In genomic region chr1:21834666-21835065, GRCh38 we compare ENCODE assay signal across 39 cellular contexts. TPM values are rescaled to one million over a fixed set of nuclear protein-coding genes. Genes with fewer than 3 reads are reported as not detected.
"Had no signal": no experiment of that assay in that cellular context is flagged by ENCODE, and none has a peak within 500 bp of the region (broad histone marks: within the 10 kb centered on the region; RNA-seq: fewer than 3 reads in every experiment).

No MANE protein-coding gene starts in this region.

- H3K27ac Mint-ChIP-seq: activated CD4-positive, alpha-beta memory T cell treated with anti-CD3 and anti-CD28 coated beads for 36 hours; activated CD4-positive, alpha-beta T cell treated with anti-CD3 and anti-CD28 coated beads for 36 hours; activated CD4-positive, alpha-beta T cell treated with anti-CD3 and anti-CD28 coated beads, Interleukin-2, amount 10 ng/mL, durations not matched to agents 7 days and 5 days; activated naive CD4-positive, alpha-beta T cell treated with anti-CD3 and anti-CD28 coated beads for 36 hours; activated naive CD8-positive, alpha-beta T cell treated with anti-CD3 and anti-CD28 coated beads for 36 hours; activated T-cell treated with anti-CD3 and anti-CD28 coated beads, Interleukin-2, amount 50 U/mL, for 72 hours; activated T-helper 1 cell treated with anti-CD3 and anti-CD28 coated beads, Interleukin-12 subunit alpha, Interleukin-12 subunit beta, Interleukin-2, Interleukin-4 antibody, amounts not matched to agents 30 ng/mL and 10 ng/mL and 1 ng/mL, durations not matched to agents 14 hours and 24 hours and 36 hours; activated T-helper 17 cell treated with anti-CD3 and anti-CD28 coated beads, Interleukin-2, amount 50 U/mL, for 72 hours; T-helper 1 cell treated with Interleukin-12 subunit alpha and Interleukin-12 subunit beta and Interleukin-4 antibody, amounts not matched to agents 30 μg/mL and 1 μg/mL, for 36 hours; T-helper 2 cell treated with Interferon-gamma antibody and Interleukin-4, amounts not matched to agents 5 μg/mL and 100 μg/mL, for 36 hours had no signal

- H3K27me3 Mint-ChIP-seq: activated CD4-positive, alpha-beta memory T cell treated with anti-CD3 and anti-CD28 coated beads for 36 hours; activated CD4-positive, alpha-beta T cell treated with anti-CD3 and anti-CD28 coated beads for 36 hours; activated CD4-positive, alpha-beta T cell treated with anti-CD3 and anti-CD28 coated beads, Interleukin-2, amount 10 ng/mL, durations not matched to agents 7 days and 5 days; activated CD8-positive, alpha-beta T cell treated with anti-CD3 and anti-CD28 coated beads for 36 hours; activated naive CD8-positive, alpha-beta T cell treated with anti-CD3 and anti-CD28 coated beads for 36 hours; activated T-helper 17 cell treated with anti-CD3 and anti-CD28 coated beads, Interleukin-2, amount 50 U/mL, for 72 hours had no signal

- H3K4me3 ChIP-seq: adrenal gland, body of pancreas, breast epithelium had no signal

- H3K27me3 ChIP-seq: adrenal gland, body of pancreas, brain microvascular endothelial cell, breast epithelium had no signal

- H3K9me3 Mint-ChIP-seq: activated T-cell treated with anti-CD3 and anti-CD28 coated beads, Interleukin-2, amount 50 U/mL, for 72 hours had no signal

- H3K4me1 ChIP-seq: adrenal gland, body of pancreas, breast epithelium had no signal

- FAIRE-seq: astrocyte, TTC549 had no signal

- H3K9me3 ChIP-seq: adrenal gland, body of pancreas had no signal

- H3K4me3 Mint-ChIP-seq: activated CD4-positive, alpha-beta memory T cell treated with anti-CD3 and anti-CD28 coated beads for 36 hours; activated CD4-positive, alpha-beta T cell treated with anti-CD3 and anti-CD28 coated beads for 36 hours; activated CD4-positive, alpha-beta T cell treated with anti-CD3 and anti-CD28 coated beads, Interleukin-2, amount 10 ng/mL, durations not matched to agents 7 days and 5 days; activated CD8-positive, alpha-beta T cell treated with anti-CD3 and anti-CD28 coated beads for 36 hours; activated naive CD4-positive, alpha-beta T cell treated with anti-CD3 and anti-CD28 coated beads for 36 hours; activated naive CD8-positive, alpha-beta T cell treated with anti-CD3 and anti-CD28 coated beads for 36 hours; activated T-cell treated with anti-CD3 and anti-CD28 coated beads, Interleukin-2, amount 50 U/mL, for 4 hours; activated T-cell treated with anti-CD3 and anti-CD28 coated beads, Interleukin-2, amount 50 U/mL, for 72 hours; activated T-helper 1 cell treated with anti-CD3 and anti-CD28 coated beads, Interleukin-12 subunit alpha, Interleukin-12 subunit beta, Interleukin-2, Interleukin-4 antibody, amounts not matched to agents 30 ng/mL and 10 ng/mL and 1 ng/mL, durations not matched to agents 14 hours and 24 hours and 36 hours; activated T-helper 17 cell treated with anti-CD3 and anti-CD28 coated beads, Interleukin-2, amount 50 U/mL, for 72 hours; T-helper 1 cell treated with Interleukin-12 subunit alpha and Interleukin-12 subunit beta and Interleukin-4 antibody, amounts not matched to agents 30 μg/mL and 1 μg/mL, for 36 hours; T-helper 2 cell treated with Interferon-gamma antibody and Interleukin-4, amounts not matched to agents 5 μg/mL and 100 μg/mL, for 36 hours had no signal

- ATAC-seq: activated CD4-positive, alpha-beta T cell treated with anti-CD3 and anti-CD28 coated beads for 36 hours; activated CD4-positive, CD25-positive, alpha-beta regulatory T cell treated with anti-CD3 and anti-CD28 coated beads, Interleukin-2, amount 50 U/mL, for 24 hours; activated CD8-positive, alpha-beta T cell treated with anti-CD3 and anti-CD28 coated beads for 36 hours; activated naive CD4-positive, alpha-beta T cell treated with anti-CD3 and anti-CD28 coated beads, Interleukin-2, amount 50 U/mL, for 72 hours; activated T-cell treated with anti-CD3 and anti-CD28 coated beads, Interleukin-2, amount 50 U/mL, for 4 hours; activated T-cell treated with anti-CD3 and anti-CD28 coated beads, Interleukin-2, amount 50 U/mL, for 72 hours; activated T-helper 17 cell treated with anti-CD3 and anti-CD28 coated beads, Interleukin-2, amount 50 U/mL, for 72 hours; body of pancreas had no signal

- H3K27ac ChIP-seq: adrenal gland, body of pancreas, brain microvascular endothelial cell, breast epithelium, VCaP had no signal

- DNase-seq: activated CD4-positive, alpha-beta memory T cell treated with anti-CD3 and anti-CD28 coated beads for 36 hours; activated CD4-positive, alpha-beta T cell treated with anti-CD3 and anti-CD28 coated beads for 1 hour; activated CD4-positive, alpha-beta T cell treated with anti-CD3 and anti-CD28 coated beads for 36 hours; activated CD4-positive, alpha-beta T cell treated with anti-CD3 and anti-CD28 coated beads for 48 hours; activated CD4-positive, alpha-beta T cell treated with anti-CD3 and anti-CD28 coated beads, Interleukin-2, amount 10 ng/mL, durations not matched to agents 7 days and 5 days; activated CD4-positive, alpha-beta T cell treated with anti-CD3 and anti-CD28 coated beads, Interleukin-2, amount 50 U/mL, for 4 hours; activated CD4-positive, CD25-positive, alpha-beta regulatory T cell; activated CD8-positive, alpha-beta memory T cell treated with anti-CD3 and anti-CD28 coated beads, Interleukin-2, amount 50 U/mL, for 4 hours; activated CD8-positive, alpha-beta T cell treated with anti-CD3 and anti-CD28 coated beads for 36 hours; activated effector memory CD4-positive, alpha-beta T cell treated with anti-CD3 and anti-CD28 coated beads, Interleukin-2, amount 50 U/mL, for 16 hours; activated gamma-delta T cell treated with Interleukin-2 at 50 U/mL for 16 hours; activated naive CD4-positive, alpha-beta T cell; activated naive CD4-positive, alpha-beta T cell treated with anti-CD3 and anti-CD28 coated beads for 36 hours; activated naive CD4-positive, alpha-beta T cell treated with anti-CD3 and anti-CD28 coated beads, Interleukin-2, amount 50 U/mL, for 16 hours; activated naive CD8-positive, alpha-beta T cell treated with anti-CD3 and anti-CD28 coated beads for 36 hours; activated T-cell treated with anti-CD3 and anti-CD28 coated beads for 4 hours; activated T-cell treated with anti-CD3 and anti-CD28 coated beads, Interleukin-2, amount 50 U/mL, for 1 hour; activated T-cell treated with anti-CD3 and anti-CD28 coated beads, Interleukin-2, amount 50 U/mL, for 4 hours; activated T-cell treated with anti-CD3 and anti-CD28 coated beads, Interleukin-2, amount 50 U/mL, for 72 hours; adrenal gland; amniotic stem cell; aorta; body of pancreas; brain microvascular endothelial cell; central memory CD4-positive, alpha-beta T cell; T-helper 1 cell; T-helper 2 cell; T-helper 9 cell had no signal

- H3K4me1 Mint-ChIP-seq: activated CD4-positive, alpha-beta T cell treated with anti-CD3 and anti-CD28 coated beads for 36 hours; activated CD4-positive, alpha-beta T cell treated with anti-CD3 and anti-CD28 coated beads, Interleukin-2, amount 10 ng/mL, durations not matched to agents 7 days and 5 days; activated naive CD8-positive, alpha-beta T cell treated with anti-CD3 and anti-CD28 coated beads for 36 hours; activated T-helper 17 cell treated with anti-CD3 and anti-CD28 coated beads, Interleukin-2, amount 50 U/mL, for 72 hours had no signal

RNA-seq across cellular contexts. Expression of gene LDLRAD2, which starts 22.6 kb away (rescaled TPM):
- total RNA-seq: activated CD4-positive, alpha-beta memory T cell treated with anti-CD3 and anti-CD28 coated beads for 36 hours; activated CD4-positive, alpha-beta T cell treated with anti-CD3 and anti-CD28 coated beads, Interleukin-2, amount 10 ng/mL, durations not matched to agents 7 days and 5 days; activated CD8-positive, alpha-beta memory T cell treated with anti-CD3 and anti-CD28 coated beads for 36 hours; activated naive CD4-positive, alpha-beta T cell treated with anti-CD3 and anti-CD28 coated beads for 36 hours; activated T-helper 1 cell treated with anti-CD3 and anti-CD28 coated beads, Interleukin-12 subunit alpha, Interleukin-12 subunit beta, Interleukin-2, Interleukin-4 antibody, amounts not matched to agents 30 ng/mL and 10 ng/mL and 1 ng/mL, durations not matched to agents 14 hours and 24 hours and 36 hours; activated T-helper 17 cell treated with anti-CD3 and anti-CD28 coated beads, Interleukin-2, amount 50 U/mL, for 72 hours had no signal
